ENCODE assay signal across 16 cellular contexts in genomic region chr3:23826382-23827061, GRCh38. TPM values are rescaled to one million over a fixed set of nuclear protein-coding genes. Genes with fewer than 3 reads are reported as not detected.
DNase-seq lines count a peak whose midpoint lies in the region; ATAC-seq, FAIRE-seq and TF ChIP-seq lines count a peak whose summit lies in the region.
"Had no signal": no experiment of that assay in that cellular context is flagged by ENCODE, and none has a peak within 500 bp of the region (broad histone marks: within the 10 kb centered on the region; RNA-seq: fewer than 3 reads in every experiment).

No MANE protein-coding gene starts in this region.

- peaks cover 28% of the 10 kb centered on the region for H3K4me1 ChIP-seq in keratinocyte (ENCODE audit: control insufficient read depth, extremely low read depth, insufficient read depth, low read length)
- peaks cover 19% of the 10 kb centered on the region for H3K4me1 ChIP-seq in upper lobe of right lung

- peaks cover 62% of the 10 kb centered on the region for H3K79me2 ChIP-seq in keratinocyte (ENCODE audit: control insufficient read depth, insufficient read depth, low read length)

- peaks cover 2% of the 10 kb centered on the region for H3K36me3 Mint-ChIP-seq in activated B cell treated with CpG ODN at 0.5 μM for 24 hours (ENCODE audit: low read depth)

- H3K4me1 Mint-ChIP-seq in activated B cell treated with CpG ODN at 0.5 μM for 24 hours: peaks cover 85% of the 10 kb centered on the region

- H4K20me1 ChIP-seq in keratinocyte (ENCODE audit: control insufficient read depth, extremely low read depth, insufficient read depth, low read length): peaks cover 10% of the 10 kb centered on the region

- H3K27me3 ChIP-seq in keratinocyte (ENCODE audit: control insufficient read depth, extremely low read depth, insufficient read depth, low read length) (no peaks in the 10 kb centered on the region), upper lobe of right lung (no peaks in the 10 kb centered on the region)
- H3K27me3 ChIP-seq: heart right ventricle had no signal

- peaks cover 5% of the 10 kb centered on the region for H3K9me1 ChIP-seq in keratinocyte (ENCODE audit: control insufficient read depth, extremely low read depth, insufficient read depth, low read length)

- CTCF ChIA-PET in activated B cell treated with CpG ODN at 0.5 μM for 24 hours (lab: Charles Lee): interaction anchor here (1.7 kb wide), 1 partner anchor 19 kb away, joined by 6 read pairs; no protein-coding TSS in a partner anchor
- CTCF ChIA-PET in RWPE1 (lab: Yijun Ruan, JAX): no interaction called here

- H3K9me3 ChIP-seq in keratinocyte (ENCODE audit: control insufficient read depth, low read depth, low read length) (no peaks in the 10 kb centered on the region), upper lobe of right lung (no peaks in the 10 kb centered on the region)
- H3K9me3 ChIP-seq: heart right ventricle had no signal

- peak overlapping the region; percentile 18 for H3K27ac Mint-ChIP-seq in activated B cell treated with CpG ODN at 0.5 μM for 24 hours
- H3K27ac Mint-ChIP-seq: stimulated activated effector memory CD8-positive, alpha-beta T cell treated with anti-CD3 and anti-CD28 coated beads, Interleukin-12 subunit alpha, Interleukin-12 subunit beta, amount 100 ng/mL, for 72 hours had no signal

- H3K4me3 Mint-ChIP-seq in activated B cell treated with CpG ODN at 0.5 μM for 24 hours: no peak overlapping the region
- H3K4me3 Mint-ChIP-seq: stimulated activated effector memory CD8-positive, alpha-beta T cell treated with anti-CD3 and anti-CD28 coated beads, Interleukin-12 subunit alpha, Interleukin-12 subunit beta, amount 100 ng/mL, for 72 hours had no signal

- peak; percentile 26 for ATAC-seq in Right ventricle myocardium inferior
- ATAC-seq in activated B cell treated with CpG ODN at 0.5 μM for 24 hours (ENCODE audit: low read depth): no peak
- peak; percentile 61 for ATAC-seq in upper lobe of right lung
- no peak for ATAC-seq in GM18870 (IDR thresholded peaks at IDR 0.05; ENCODE audit: unreplicated experiment)

- H3K27ac ChIP-seq in keratinocyte (ENCODE audit: control insufficient read depth, insufficient read depth, low read length) (peak overlapping the region; percentile 34), upper lobe of right lung (no peak overlapping the region), RWPE1 (no peak overlapping the region)
- H3K27ac ChIP-seq: heart right ventricle had no signal

- TF ChIP-seq CTCF in activated B cell treated with CpG ODN at 0.5 μM for 24 hours (IDR thresholded peaks at IDR 0.05) (no peak), keratinocyte (optimal IDR thresholded peaks at IDR 0.05 in 1 of 3, IDR thresholded peaks at IDR 0.05 in 1 of 3, conservative IDR thresholded peaks at IDR 0.05 in 1 of 3; ENCODE audit: extremely low read depth in 1 of 3, insufficient read depth in 2 of 3, low read length in 3 of 3) (no peak), upper lobe of right lung (IDR thresholded peaks at IDR 0.05) (no peak), RWPE1 (conservative IDR thresholded peaks at IDR 0.05; ENCODE audit: low read depth) (no peak)

- FAIRE-seq in keratinocyte (lab: Jason Lieb, UNC): no peak
- FAIRE-seq: H1 had no signal

- no peaks in the 10 kb centered on the region for H3K27me3 Mint-ChIP-seq in activated B cell treated with CpG ODN at 0.5 μM for 24 hours

- H3K9me3 Mint-ChIP-seq in activated B cell treated with CpG ODN at 0.5 μM for 24 hours: no peaks in the 10 kb centered on the region
- H3K9me3 Mint-ChIP-seq: stimulated activated effector memory CD8-positive, alpha-beta T cell treated with anti-CD3 and anti-CD28 coated beads, Interleukin-12 subunit alpha, Interleukin-12 subunit beta, amount 100 ng/mL, for 72 hours had no signal

- no peak overlapping the region for H2AFZ ChIP-seq in keratinocyte (ENCODE audit: control insufficient read depth, low read length)

- no peak for DNase-seq in Right ventricle myocardium inferior (ENCODE audit: missing footprints)
- DNase-seq in cardiac septum (ENCODE audit: low spot score): no peak
- no peak for DNase-seq in activated B cell treated with CpG ODN at 0.5 μM for 24 hours
- DNase-seq in keratinocyte (ENCODE audit: low read depth, low spot score): no peak
- DNase-seq in upper lobe of right lung: no peak
- no peak for DNase-seq in RWPE1 (ENCODE audit: low spot score)
- no peak for DNase-seq in epidermal melanocyte (ENCODE audit: insufficient read length, low spot score)
- DNase-seq: activated T-cell treated with anti-CD3 and anti-CD28 coated beads, Interleukin-2, amount 50 U/mL, for 48 hours; heart right ventricle; mammary epithelial cell; NCI-H526 treated with DMSO at 0.1 percent for 48 hours; posterior cingulate gyrus; SHP77 had no signal

- H3K36me3 ChIP-seq in keratinocyte (ENCODE audit: control insufficient read depth in 2 of 2, extremely low read depth in 1 of 2, insufficient read depth in 2 of 2, low read length in 2 of 2) (peaks cover 0 to 2% of the 10 kb centered on the region in 2 experiments), upper lobe of right lung (no peaks in the 10 kb centered on the region)
- H3K36me3 ChIP-seq: heart right ventricle had no signal

- H3K9ac ChIP-seq in keratinocyte (ENCODE audit: control insufficient read depth, extremely low read depth, insufficient read depth, low read length): no peak overlapping the region

- no peak overlapping the region for H3K4me3 ChIP-seq in keratinocyte (ENCODE audit: control insufficient read depth in 2 of 3, extremely low read depth in 1 of 3, insufficient read depth in 2 of 3, low read depth in 1 of 3, low read length in 3 of 3)
- H3K4me3 ChIP-seq in upper lobe of right lung: no peak overlapping the region
- H3K4me3 ChIP-seq: heart right ventricle had no signal

- intact Hi-C loops in Right ventricle myocardium inferior (cut with DNase I): no loop called here
- intact Hi-C loops in cardiac septum (cut with DNase I): no loop called here
- intact Hi-C loops in activated B cell treated with CpG ODN at 0.5 μM for 24 hours (cut with micrococcal nuclease): loop anchor here (1.0 to 10.0 kb wide), 2 partner anchors 8 to 668 kb away; partner anchors contain the start of gene THRB
- intact Hi-C loops in upper lobe of right lung (cut with DNase I): no loop called here

- dilution Hi-C loops in keratinocyte (cut with MboI; ENCODE audit: extremely low pct_ligation_motif_present, low sequenced_read_pairs): no loop called here

- POLR2A ChIA-PET in activated B cell treated with CpG ODN at 0.5 μM for 24 hours (lab: Charles Lee): interaction anchor here (0.6 to 1.4 kb wide), 4 partner anchors 10 to 120 kb away, joined by 3 to 7 read pairs (median 3); no protein-coding TSS in a partner anchor
- POLR2A ChIA-PET in RWPE1 (lab: Yijun Ruan, JAX; ENCODE audit: low non-redundant PET): no interaction called here

- no peak overlapping the region for H3K4me2 ChIP-seq in keratinocyte (ENCODE audit: control insufficient read depth, extremely low read depth, insufficient read depth, low read depth, low read length)

RNA-seq across cellular contexts. Expression of gene UBE2E1, which starts 20.8 kb away (rescaled TPM):
- total RNA-seq in Right ventricle myocardium inferior (75.3 TPM), cardiac septum (59.7 TPM), activated B cell treated with CpG ODN at 0.5 μM for 24 hours (79.9 and 85.2 TPM in 2 replicates), upper lobe of right lung (89.8 TPM)
- 87.7 to 205 TPM (median 150 TPM) in 3 replicates for polyA plus RNA-seq in keratinocyte
- polyA plus RNA-seq in keratinocyte (2011; ENCODE audit: low read depth): 20.5 TPM
- polyA plus RNA-seq in keratinocyte (2011; cell fraction: cytosol; rRNA removed): 102 and 226 TPM in 2 replicates
- 95.5 and 114 TPM in 2 replicates for polyA plus RNA-seq in keratinocyte (2011; cell fraction: nucleus; rRNA removed)
- polyA plus RNA-seq in keratinocyte (2012; ENCODE audit: low replicate concordance): 92.3 and 105 TPM in 2 replicates
- polyA minus RNA-seq in keratinocyte: 23.1 to 52.2 TPM (median 50.2 TPM) in 3 replicates
- 54.5 TPM for polyA minus RNA-seq in keratinocyte (2011; cell fraction: cytosol; rRNA and poly(A)+ RNA removed)
- 25.0 and 54.0 TPM in 2 replicates for polyA minus RNA-seq in keratinocyte (2011; cell fraction: nucleus; rRNA and poly(A)+ RNA removed)

Comparison
In these comparisons a context has a peak if more than half of its experiments do, and no peak if none do; other contexts are left out.
1. ATAC-seq: peak in Right ventricle myocardium inferior (single experiment) and upper lobe of right lung (single experiment); none in activated B cell treated with CpG ODN at 0.5 μM for 24 hours (single experiment) and GM18870 (single experiment).